Comparison of ENCODE assay signal across 8 cellular contexts in genomic region chr17:4789951-4790704, GRCh38. TPM values are rescaled to one million over a fixed set of nuclear protein-coding genes. Genes with fewer than 3 reads are reported as not detected.
DNase-seq lines count a peak whose midpoint lies in the region; ATAC-seq, FAIRE-seq and TF ChIP-seq lines count a peak whose summit lies in the region.

No MANE protein-coding gene starts in this region.

- H3K27me3 Mint-ChIP-seq in activated T-helper 1 cell treated with anti-CD3 and anti-CD28 coated beads, Interleukin-12 subunit alpha, Interleukin-12 subunit beta, Interleukin-2, Interleukin-4 antibody, amounts not matched to agents 30 ng/mL and 10 ng/mL and 1 ng/mL, durations not matched to agents 14 hours and 24 hours and 36 hours (ENCODE audit: insufficient read depth), result peaks cover 45% of the 10 kb centered on the region
- H3K27me3 Mint-ChIP-seq in natural killer cell (ENCODE audit: low read depth in 2 of 2), result peaks cover 19 to 21% of the 10 kb centered on the region in 2 donors
- H3K27me3 Mint-ChIP-seq in stimulated activated naive B cell treated with anti-CD40 and anti-IgM and Interleukin-4, amounts not matched to agents 10 μg/mL and 1 μg/mL and 100 μg/mL, for 72 hours, result peaks cover 40 to 57% of the 10 kb centered on the region in 2 donors

- H3K27ac ChIP-seq in Panc1 (ENCODE audit: low read length), result peak overlapping the region; percentile 23
- H3K27ac ChIP-seq in fibroblast of lung (ENCODE audit: insufficient read depth, low read length), result peak overlapping the region; percentile 78

- peak overlapping the region; percentile 90 for H3K9ac ChIP-seq in fibroblast of lung (ENCODE audit: insufficient read depth, low read length)

- no peaks in the 10 kb centered on the region; the same call in 1 of the 2 replicates for H3K36me3 ChIP-seq in Panc1 (ENCODE audit: control insufficient read depth, insufficient read depth, low read length)
- no peaks in the 10 kb centered on the region for H3K36me3 ChIP-seq in fibroblast of lung (ENCODE audit: control insufficient read depth, insufficient read depth, low read length)

- H3K9me3 ChIP-seq in Panc1 (ENCODE audit: control insufficient read depth, insufficient read depth, low read depth, low read length) (no peaks in the 10 kb centered on the region), fibroblast of lung (ENCODE audit: control insufficient read depth, insufficient read depth, low read depth, low read length) (no peaks in the 10 kb centered on the region)

- peak overlapping the region; percentile 96 for H3K27ac Mint-ChIP-seq in activated T-helper 1 cell treated with anti-CD3 and anti-CD28 coated beads, Interleukin-12 subunit alpha, Interleukin-12 subunit beta, Interleukin-2, Interleukin-4 antibody, amounts not matched to agents 30 ng/mL and 10 ng/mL and 1 ng/mL, durations not matched to agents 14 hours and 24 hours and 36 hours
- peak overlapping the region; percentile 85 for H3K27ac Mint-ChIP-seq in natural killer cell
- peak overlapping the region; percentile 88 for H3K27ac Mint-ChIP-seq in stimulated activated naive B cell treated with anti-CD40 and anti-IgM and Interleukin-4, amounts not matched to agents 10 μg/mL and 1 μg/mL and 100 μg/mL, for 72 hours

- H3K36me3 Mint-ChIP-seq in activated T-helper 1 cell treated with anti-CD3 and anti-CD28 coated beads, Interleukin-12 subunit alpha, Interleukin-12 subunit beta, Interleukin-2, Interleukin-4 antibody, amounts not matched to agents 30 ng/mL and 10 ng/mL and 1 ng/mL, durations not matched to agents 14 hours and 24 hours and 36 hours (ENCODE audit: low read depth), result peaks cover 4% of the 10 kb centered on the region
- H3K36me3 Mint-ChIP-seq in natural killer cell, result no peaks in the 10 kb centered on the region
- no peaks in the 10 kb centered on the region for H3K36me3 Mint-ChIP-seq in stimulated activated naive B cell treated with anti-CD40 and anti-IgM and Interleukin-4, amounts not matched to agents 10 μg/mL and 1 μg/mL and 100 μg/mL, for 72 hours

- TF ChIP-seq CTCF in D721Med (IDR thresholded peaks at IDR 0.05; ENCODE audit: insufficient read depth, missing control alignments) (peak; percentile 35), Panc1 (IDR thresholded peaks at IDR 0.05) (peak; percentile 91), fibroblast of lung (conservative IDR thresholded peaks at IDR 0.05 in 1 of 2, IDR thresholded peaks at IDR 0.05 in 1 of 2; ENCODE audit: low read depth in 1 of 2, low read length in 2 of 2) (peak; percentile 40), natural killer cell (IDR thresholded peaks at IDR 0.05) (peak; percentile 84)

- no peak for FAIRE-seq in D721Med (lab: Jason Lieb, UNC)

- peak overlapping the region; percentile 84 for H3K4me2 ChIP-seq in fibroblast of lung (ENCODE audit: extremely low read depth, insufficient read depth, low read length)

- ATAC-seq in GM21360 (IDR thresholded peaks at IDR 0.05; ENCODE audit: unreplicated experiment) (peak; percentile 87), Panc1 (peak; percentile 95), natural killer cell (peak; percentile 79 to 92 (median 82))
- peak; percentile 95 to 96 for ATAC-seq in stimulated activated naive B cell treated with anti-CD40 and anti-IgM and Interleukin-4, amounts not matched to agents 10 μg/mL and 1 μg/mL and 100 μg/mL, for 72 hours (replicated peaks)

- DNase-seq in D721Med (ENCODE audit: insufficient read length, low spot score), result peak; percentile 91
- DNase-seq in HUDEP-2 (lab: John Stamatoyannopoulos, UW; ENCODE audit: unreplicated experiment in 76 of 76), result peak in 72 of 76 experiments; percentile 21 to 85 (median 72)
- peak; percentile 78 for DNase-seq in Panc1 (ENCODE audit: low read depth, low spot score)
- DNase-seq in activated T-helper 1 cell treated with anti-CD3 and anti-CD28 coated beads, Interleukin-12 subunit alpha, Interleukin-12 subunit beta, Interleukin-2, Interleukin-4 antibody, amounts not matched to agents 30 ng/mL and 10 ng/mL and 1 ng/mL, durations not matched to agents 14 hours and 24 hours and 36 hours (ENCODE audit: low spot score), result peak; percentile 82
- peak; percentile 89 for DNase-seq in fibroblast of lung (ENCODE audit: low read depth in 2 of 2)
- DNase-seq in natural killer cell, result peak; percentile 78
- peak; percentile 78 for DNase-seq in stimulated activated naive B cell treated with anti-CD40 and anti-IgM and Interleukin-4, amounts not matched to agents 10 μg/mL and 1 μg/mL and 100 μg/mL, for 72 hours

- POLR2A ChIA-PET in Panc1 (lab: Charles Lee), result interaction anchor here (0.5 to 0.7 kb wide), 6 partner anchors 27 to 331 kb away, joined by 3 to 6 read pairs (median 4); no protein-coding TSS in a partner anchor

- CTCF ChIA-PET in Panc1 (lab: Charles Lee), result interaction anchor here (0.6 to 1.5 kb wide), 3 partner anchors 9 to 80 kb away, joined by 3 to 17 read pairs (median 4); partner anchors contain the start of gene ARRB2

- H3K4me1 Mint-ChIP-seq in activated T-helper 1 cell treated with anti-CD3 and anti-CD28 coated beads, Interleukin-12 subunit alpha, Interleukin-12 subunit beta, Interleukin-2, Interleukin-4 antibody, amounts not matched to agents 30 ng/mL and 10 ng/mL and 1 ng/mL, durations not matched to agents 14 hours and 24 hours and 36 hours (ENCODE audit: low read depth), result peaks cover 36% of the 10 kb centered on the region
- peaks cover 13 to 16% of the 10 kb centered on the region in 2 donors for H3K4me1 Mint-ChIP-seq in natural killer cell
- H3K4me1 Mint-ChIP-seq in stimulated activated naive B cell treated with anti-CD40 and anti-IgM and Interleukin-4, amounts not matched to agents 10 μg/mL and 1 μg/mL and 100 μg/mL, for 72 hours, result peaks cover 17 to 45% of the 10 kb centered on the region in 2 donors

- in situ Hi-C loops in Panc1 (cut with HindIII; ENCODE audit: low pct_unique_long_range_greater_than_20kb, low sequenced_read_pairs), result no loop called here

- H3K4me1 ChIP-seq in Panc1 (ENCODE audit: control insufficient read depth, insufficient read depth, low read length), result peaks cover 6% of the 10 kb centered on the region
- peaks cover 8% of the 10 kb centered on the region for H3K4me1 ChIP-seq in fibroblast of lung (ENCODE audit: control insufficient read depth, extremely low read depth, insufficient read depth, low read length)

- peak overlapping the region; percentile 75 for H2AFZ ChIP-seq in fibroblast of lung (ENCODE audit: low read length)

- H3K4me3 Mint-ChIP-seq in activated T-helper 1 cell treated with anti-CD3 and anti-CD28 coated beads, Interleukin-12 subunit alpha, Interleukin-12 subunit beta, Interleukin-2, Interleukin-4 antibody, amounts not matched to agents 30 ng/mL and 10 ng/mL and 1 ng/mL, durations not matched to agents 14 hours and 24 hours and 36 hours, result peak overlapping the region; percentile 85
- peak overlapping the region; percentile 93 for H3K4me3 Mint-ChIP-seq in natural killer cell
- H3K4me3 Mint-ChIP-seq in stimulated activated naive B cell treated with anti-CD40 and anti-IgM and Interleukin-4, amounts not matched to agents 10 μg/mL and 1 μg/mL and 100 μg/mL, for 72 hours, result peak overlapping the region; percentile 88 to 96

- no peaks in the 10 kb centered on the region for H3K79me2 ChIP-seq in fibroblast of lung (ENCODE audit: control insufficient read depth, insufficient read depth, low read length)

- no peaks in the 10 kb centered on the region for H3K9me3 Mint-ChIP-seq in activated T-helper 1 cell treated with anti-CD3 and anti-CD28 coated beads, Interleukin-12 subunit alpha, Interleukin-12 subunit beta, Interleukin-2, Interleukin-4 antibody, amounts not matched to agents 30 ng/mL and 10 ng/mL and 1 ng/mL, durations not matched to agents 14 hours and 24 hours and 36 hours
- no peaks in the 10 kb centered on the region for H3K9me3 Mint-ChIP-seq in natural killer cell
- H3K9me3 Mint-ChIP-seq in stimulated activated naive B cell treated with anti-CD40 and anti-IgM and Interleukin-4, amounts not matched to agents 10 μg/mL and 1 μg/mL and 100 μg/mL, for 72 hours, result no peaks in the 10 kb centered on the region

- no peaks in the 10 kb centered on the region for H4K20me1 ChIP-seq in fibroblast of lung (ENCODE audit: control insufficient read depth, extremely low read depth, insufficient read depth, low read length)

- intact Hi-C loops in Panc1 (cut with micrococcal nuclease; ENCODE audit: unreplicated experiment), result loop anchor here (5.0 kb wide), 1 partner anchor 92 kb away; no protein-coding TSS in a partner anchor
- intact Hi-C loops in activated T-helper 1 cell treated with anti-CD3 and anti-CD28 coated beads, Interleukin-12 subunit alpha, Interleukin-12 subunit beta, Interleukin-2, Interleukin-4 antibody, amounts not matched to agents 30 ng/mL and 10 ng/mL and 1 ng/mL, durations not matched to agents 14 hours and 24 hours and 36 hours (cut with micrococcal nuclease), result loop anchor here (1.0 to 5.0 kb wide), 8 partner anchors 16 to 159 kb away; partner anchors contain the start of genes ALOX15, ARRB2, C17orf107 and MED11
- intact Hi-C loops in natural killer cell (cut with micrococcal nuclease), result loop anchor here (2.0 to 5.0 kb wide), 2 partner anchors 17 to 78 kb away; partner anchors contain the start of genes ARRB2 and PLD2

- no TSS peak for BruUV-seq in Panc1 (replicated peaks; lab: Mats Ljungman, UMichigan)

- H3K27me3 ChIP-seq in Panc1 (ENCODE audit: control insufficient read depth, insufficient read depth, low read length) (no peaks in the 10 kb centered on the region), fibroblast of lung (ENCODE audit: control insufficient read depth, insufficient read depth, low read length) (peaks cover 3% of the 10 kb centered on the region)

- peak overlapping the region; percentile 59 to 67 for H3K4me3 ChIP-seq in Panc1 (ENCODE audit: low read depth in 2 of 2, low read length in 2 of 2)
- H3K4me3 ChIP-seq in fibroblast of lung (replicated peaks in 1 of 4; ENCODE audit: control extremely low read depth in 1 of 4, insufficient read depth in 1 of 4, low read depth in 3 of 4, low read length in 4 of 4), result peak overlapping the region; percentile 64 to 76 (median 70)

RNA-seq across cellular contexts. Expression of gene GLTPD2, which starts 1.4 kb away (rescaled TPM):
- total RNA-seq in Panc1 (2021; ENCODE audit: unreplicated experiment) (not detected), fibroblast of lung (not detected in 2 replicates), natural killer cell (not detected)
- 0.79 TPM for polyA plus RNA-seq in Panc1 (2012; ENCODE audit: insufficient read length)
- not detected in 2 replicates for total RNA-seq in activated T-helper 1 cell treated with anti-CD3 and anti-CD28 coated beads, Interleukin-12 subunit alpha, Interleukin-12 subunit beta, Interleukin-2, Interleukin-4 antibody, amounts not matched to agents 30 ng/mL and 10 ng/mL and 1 ng/mL, durations not matched to agents 14 hours and 24 hours and 36 hours
- polyA plus RNA-seq in fibroblast of lung, result not detected in 2 replicates
- polyA plus RNA-seq in fibroblast of lung (2012), result 0.18 TPM in 1 of 2 replicates, not detected in the other
- polyA minus RNA-seq in fibroblast of lung (ENCODE audit: low replicate concordance), result not detected in 2 replicates

RNA-seq across cellular contexts. Expression of gene VMO1, which starts 4.0 kb away (rescaled TPM):
- total RNA-seq in Panc1 (2021; ENCODE audit: unreplicated experiment) (0.49 TPM), fibroblast of lung (0.33 and 1.5 TPM in 2 replicates), natural killer cell (1 to 10 TPM; 1.2 to 4.8 (median 1.3) TPM)
- 1.7 TPM for polyA plus RNA-seq in Panc1 (2012; ENCODE audit: insufficient read length)
- not detected in 2 replicates for total RNA-seq in activated T-helper 1 cell treated with anti-CD3 and anti-CD28 coated beads, Interleukin-12 subunit alpha, Interleukin-12 subunit beta, Interleukin-2, Interleukin-4 antibody, amounts not matched to agents 30 ng/mL and 10 ng/mL and 1 ng/mL, durations not matched to agents 14 hours and 24 hours and 36 hours
- 0.40 TPM in 1 of 2 replicates, not detected in the other for polyA plus RNA-seq in fibroblast of lung
- polyA plus RNA-seq in fibroblast of lung (2012), result 0.59 TPM in 1 of 2 replicates, not detected in the other
- polyA minus RNA-seq in fibroblast of lung (ENCODE audit: low replicate concordance), result not detected in 2 replicates

RNA-seq across cellular contexts. Expression of gene PSMB6, which starts 5.8 kb away (rescaled TPM):
- total RNA-seq in Panc1 (2021; ENCODE audit: unreplicated experiment), result 156 TPM
- polyA plus RNA-seq in Panc1 (2012; ENCODE audit: insufficient read length), result 159 TPM
- total RNA-seq in activated T-helper 1 cell treated with anti-CD3 and anti-CD28 coated beads, Interleukin-12 subunit alpha, Interleukin-12 subunit beta, Interleukin-2, Interleukin-4 antibody, amounts not matched to agents 30 ng/mL and 10 ng/mL and 1 ng/mL, durations not matched to agents 14 hours and 24 hours and 36 hours, result 205 and 208 TPM in 2 replicates
- 110 and 163 TPM in 2 replicates for total RNA-seq in fibroblast of lung
- 184 and 272 TPM in 2 replicates for polyA plus RNA-seq in fibroblast of lung
- polyA plus RNA-seq in fibroblast of lung (2012), result 198 and 300 TPM in 2 replicates
- polyA minus RNA-seq in fibroblast of lung (ENCODE audit: low replicate concordance), result 256 and 411 TPM in 2 replicates
- total RNA-seq in natural killer cell, result 10 to 100 TPM; 69.4 to 79.3 (median 70.0) TPM

RNA-seq across cellular contexts. Expression of gene PLD2, which starts 16.8 kb away (rescaled TPM):
- total RNA-seq in Panc1 (2021; ENCODE audit: unreplicated experiment) (40.2 TPM), fibroblast of lung (13.6 and 14.9 TPM in 2 replicates), natural killer cell (10 to 100 TPM; 20.8 to 22.7 (median 21.3) TPM)
- polyA plus RNA-seq in Panc1 (2012; ENCODE audit: insufficient read length), result 39.1 TPM
- 16.7 and 22.2 TPM in 2 replicates for total RNA-seq in activated T-helper 1 cell treated with anti-CD3 and anti-CD28 coated beads, Interleukin-12 subunit alpha, Interleukin-12 subunit beta, Interleukin-2, Interleukin-4 antibody, amounts not matched to agents 30 ng/mL and 10 ng/mL and 1 ng/mL, durations not matched to agents 14 hours and 24 hours and 36 hours
- polyA plus RNA-seq in fibroblast of lung, result 12.7 and 14.3 TPM in 2 replicates
- 13.6 and 15.2 TPM in 2 replicates for polyA plus RNA-seq in fibroblast of lung (2012)
- 26.1 and 36.7 TPM in 2 replicates for polyA minus RNA-seq in fibroblast of lung (ENCODE audit: low replicate concordance)

Comparison
In these comparisons a context has a peak if more than half of its experiments do, and no peak if none do; other contexts are left out.
1. Peak in every context shown above with its lines: DNase-seq, ATAC-seq, H3K4me3 ChIP-seq and H3K27ac ChIP-seq.
2. CTCF ChIP-seq: peak in every context shown above with its lines; median percentile 91 in Panc1; 84 in natural killer cell; 40 in fibroblast of lung; 35 in D721Med.